Comparison of ENCODE assay signal across 1 cellular context in the genomic region with DNA sequence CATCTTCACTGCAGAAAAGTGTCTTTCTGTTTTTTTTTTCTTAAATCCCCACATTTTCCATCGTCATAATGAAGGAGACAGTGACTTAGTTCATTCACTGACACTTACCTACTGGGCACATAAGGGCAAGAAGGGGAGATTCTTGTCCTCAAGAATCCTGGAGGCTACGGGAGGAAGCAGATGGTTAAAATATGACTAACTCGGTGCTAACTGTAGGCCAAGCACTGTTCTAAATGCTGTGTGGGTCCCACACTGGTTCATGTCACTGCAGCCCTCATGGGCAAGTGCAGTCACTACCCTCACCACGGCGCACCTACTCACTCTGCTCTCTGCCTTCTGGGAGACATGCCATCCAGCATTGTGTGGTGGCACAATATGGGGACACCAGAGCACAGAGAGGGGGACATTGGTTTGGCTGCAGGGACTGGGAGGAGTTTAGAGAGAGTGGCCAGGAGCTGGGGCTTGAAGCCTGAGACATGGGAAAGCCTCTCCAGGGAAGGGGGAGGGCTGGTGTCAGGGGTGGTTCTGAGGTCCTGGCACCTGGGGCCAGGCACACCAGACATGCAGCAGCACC.
TF ChIP-seq lines count a peak whose summit lies in the region.

No MANE protein-coding gene starts in this region.

TF ChIP-seq in H1, 55 proteins besides CTCF, POLR2A, EP300 and RAD21 (continued from another document):
- TF ChIP-seq ATF2 (IDR thresholded peaks at IDR 0.05; ENCODE audit: low read length) (no peak), ZNF274 (IDR thresholded peaks at IDR 0.05; ENCODE audit: borderline replicate concordance, extremely low read depth, low read length) (no peak), EGR1 (IDR thresholded peaks at IDR 0.05; ENCODE audit: borderline replicate concordance, low read depth, low read length) (no peak)
TF ChIP-seq in H1: peak in this region for 0.
